In genomic region chr14:91987192-91987591, GRCh38 we compare ENCODE assay signal across 18 cellular contexts. TPM values are rescaled to one million over a fixed set of nuclear protein-coding genes. Genes with fewer than 3 reads are reported as not detected.
A peak's percentile ranks its signal among the peaks of the same experiment; 100 is the strongest.
DNase-seq lines count a peak whose midpoint lies in the region; ATAC-seq and TF ChIP-seq lines count a peak whose summit lies in the region.
"Had no signal": no experiment of that assay in that cellular context is flagged by ENCODE, and none has a peak within 500 bp of the region (broad histone marks: within the 10 kb centered on the region; RNA-seq: fewer than 3 reads in every experiment).

No MANE protein-coding gene starts in this region.

- H3K27ac Mint-ChIP-seq in nephron, result peak overlapping the region; percentile 1 to 71 (median 3)
- H3K27ac Mint-ChIP-seq: B cell; CD8-positive, alpha-beta T cell had no signal

- intact Hi-C loops in left ventricle myocardium superior (cut with micrococcal nuclease) (no loop called here), ascending aorta (cut with DNase I) (no loop called here)

- peaks cover 83% of the 10 kb centered on the region for H3K36me3 Mint-ChIP-seq in nephron (ENCODE audit: low read depth)

- DNase-seq in left ventricle myocardium superior, result no peak
- no peak for DNase-seq in right atrium auricular region (ENCODE audit: low spot score)
- DNase-seq in ascending aorta (ENCODE audit: low spot score in 2 of 2), result no peak
- DNase-seq in NCI-H526 treated with DMSO at 0.1 percent for 48 hours (lab: John Stamatoyannopoulos, UW), result no peak
- DNase-seq in NCI-H2081 treated with DMSO at 0.1 percent for 48 hours (lab: John Stamatoyannopoulos, UW), result no peak
- DNase-seq: ACHN; C1 segment of cervical spinal cord; CD8-positive, alpha-beta T cell; COR-L47; DND-41; GDM1; GM23248; IMR-90 had no signal

- peaks cover 33% of the 10 kb centered on the region for H3K4me1 Mint-ChIP-seq in nephron
- H3K4me1 Mint-ChIP-seq: B cell had no signal

- H3K9me3 ChIP-seq in right atrium auricular region (no peaks in the 10 kb centered on the region), ascending aorta (no peaks in the 10 kb centered on the region)

- H3K4me3 ChIP-seq in right atrium auricular region (no peak overlapping the region), ascending aorta (no peak overlapping the region)
- H3K4me3 ChIP-seq: GM23248 had no signal

- peaks cover 0 to 12% of the 10 kb centered on the region in 2 donors for H3K4me1 ChIP-seq in right atrium auricular region
- peaks cover 2 to 32% of the 10 kb centered on the region in 2 donors for H3K4me1 ChIP-seq in ascending aorta

- H3K9me3 Mint-ChIP-seq in nephron, result peaks cover 5% of the 10 kb centered on the region
- H3K9me3 Mint-ChIP-seq: CD8-positive, alpha-beta T cell had no signal

- TF ChIP-seq CTCF in right atrium auricular region (IDR thresholded peaks at IDR 0.05) (no peak), ascending aorta (IDR thresholded peaks at IDR 0.05) (no peak), nephron (IDR thresholded peaks at IDR 0.05; ENCODE audit: unreplicated experiment in 3 of 3) (no peak)

- peaks cover 47% of the 10 kb centered on the region for H3K36me3 ChIP-seq in right atrium auricular region
- peaks cover 5 to 18% of the 10 kb centered on the region in 2 donors for H3K36me3 ChIP-seq in ascending aorta

- H3K27me3 ChIP-seq in right atrium auricular region (no peaks in the 10 kb centered on the region), ascending aorta (no peaks in the 10 kb centered on the region)

- no peak overlapping the region for H3K4me3 Mint-ChIP-seq in nephron
- H3K4me3 Mint-ChIP-seq: B cell; CD8-positive, alpha-beta T cell had no signal

- H3K27me3 Mint-ChIP-seq in nephron (ENCODE audit: low read depth), result no peaks in the 10 kb centered on the region
- H3K27me3 Mint-ChIP-seq: B cell had no signal

- peak; percentile 43 for ATAC-seq in left ventricle myocardium superior
- no peak for ATAC-seq in GM18868 (IDR thresholded peaks at IDR 0.05; ENCODE audit: unreplicated experiment)
- ATAC-seq: CD8-positive, alpha-beta T cell; HCT116 had no signal

- H3K27ac ChIP-seq in right atrium auricular region (no peak overlapping the region), ascending aorta (peak overlapping the region; percentile 21 to 37)
- H3K27ac ChIP-seq: GM23248 had no signal

RNA-seq across cellular contexts. Expression of gene FBLN5, which starts 39.7 kb away (rescaled TPM):
- total RNA-seq in left ventricle myocardium superior (61.7 TPM), right atrium auricular region (100 to 1,000 TPM; 125 to 132 TPM), ascending aorta (280 TPM)
- total RNA-seq: HT-29 had no signal

RNA-seq across cellular contexts. Expression of gene TRIP11, which starts 52.7 kb away (rescaled TPM):
- total RNA-seq in left ventricle myocardium superior (54.3 TPM), right atrium auricular region (10 to 100 TPM; 25.7 to 26.1 TPM), ascending aorta (8.8 TPM)

Comparison
In these comparisons a context has a peak if more than half of its experiments do, and no peak if none do; other contexts are left out.
1. H3K27ac ChIP-seq: peak in ascending aorta (2 of 2); none in right atrium auricular region (0 of 2).